8 cellular contexts compared by ENCODE assay signal in the genomic region with DNA sequence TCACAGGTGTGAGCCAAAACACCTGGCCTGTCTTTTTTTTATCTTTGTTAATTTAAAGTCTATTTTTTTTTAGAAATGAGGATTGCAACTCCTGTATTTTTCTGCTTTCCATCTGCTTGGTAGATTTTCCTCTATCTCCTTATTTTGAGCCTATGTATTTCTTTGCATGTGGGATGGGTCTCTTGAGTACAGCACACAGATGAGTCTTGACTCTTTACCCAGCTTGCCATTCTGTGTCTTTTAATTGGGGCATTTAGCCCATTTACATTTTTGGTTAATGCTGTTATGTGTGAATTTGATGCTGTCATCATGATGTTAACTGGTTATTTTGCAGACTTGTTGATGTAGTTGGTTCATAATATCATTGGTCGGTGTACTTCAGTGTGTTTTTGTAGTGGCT.
"Had no signal": no experiment of that assay in that cellular context is flagged by ENCODE, and none has a peak within 500 bp of the region (broad histone marks: within the 10 kb centered on the region; RNA-seq: fewer than 3 reads in every experiment).

No MANE protein-coding gene starts in this region.

- H3K4me1 ChIP-seq: HAP-1 had no signal

- H3K27ac ChIP-seq: GM23248 had no signal

- H3K9me3 ChIP-seq: HAP-1 had no signal

- H3K4me3 ChIP-seq: GM23248, GM23338, HAP-1 had no signal

- H3K36me3 ChIP-seq: HAP-1 had no signal

- DNase-seq: GM23248, GOT3, H7, H9, HCEC 1CT, HFFc6 had no signal
